8 cellular contexts compared by ENCODE assay signal in genomic region chr7:100335566-100336466, GRCh38. TPM values are rescaled to one million over a fixed set of nuclear protein-coding genes. Genes with fewer than 3 reads are reported as not detected.
DNase-seq lines count a peak whose midpoint lies in the region; ATAC-seq, FAIRE-seq and TF ChIP-seq lines count a peak whose summit lies in the region.
"Not testable (repeated sequence)": the region's sequence is repeated elsewhere in the genome, so short reads cannot be mapped to it uniquely, and the experiment has no call there.

No MANE protein-coding gene starts in this region.

- not testable (repeated sequence) for H3K4ac ChIP-seq in H1 (replicated peaks; ENCODE audit: insufficient read length, low read depth, low read length)

- not testable (repeated sequence) for H2BK120ac ChIP-seq in H1 (replicated peaks; ENCODE audit: low read depth, low read length)

- H3K27ac ChIP-seq in H1 (ENCODE audit: low read depth, low read length) = peak overlapping the region; percentile 90

- not testable (repeated sequence) for H2BK20ac ChIP-seq in H1 (ENCODE audit: low read length)

- H3K4me3 ChIP-seq in H1 (ENCODE audit: extremely low read depth in 1 of 4, insufficient read depth in 2 of 4, low read depth in 3 of 4, low read length in 4 of 4) = peak overlapping the region; percentile 67 to 76 (median 72)

- peak overlapping the region; percentile 46 to 55 for H3K4me2 ChIP-seq in H1 (ENCODE audit: insufficient read depth in 1 of 2, low read depth in 2 of 2, low read length in 2 of 2)

- H2BK15ac ChIP-seq in H1 (ENCODE audit: low read length) = peak overlapping the region; percentile 88; the same call in 1 of the 2 replicates

- TF ChIP-seq RAD21 in H1 (IDR thresholded peaks at IDR 0.05 in 1 of 2, conservative IDR thresholded peaks at IDR 0.05 in 1 of 2; ENCODE audit: low read depth in 2 of 2, low read length in 2 of 2) = not testable (repeated sequence)

- not testable (repeated sequence) for H3K9me3 ChIP-seq in H1 (ENCODE audit: insufficient read depth in 2 of 2, low read depth in 1 of 2, low read length in 1 of 2)

- H3K4me3 Mint-ChIP-seq in activated CD8-positive, alpha-beta memory T cell treated with anti-CD3 and anti-CD28 coated beads, Interleukin-2, amount 10 ng/mL, durations not matched to agents 7 days and 5 days = peak overlapping the region; percentile 98

- ATAC-seq in GM21367 (IDR thresholded peaks at IDR 0.05; ENCODE audit: unreplicated experiment) = peak; percentile 76
- ATAC-seq in activated CD8-positive, alpha-beta memory T cell treated with anti-CD3 and anti-CD28 coated beads, Interleukin-2, amount 10 ng/mL, durations not matched to agents 7 days and 5 days = peak; percentile 95

- peak overlapping the region; percentile 0 to 91 (median 71) for H3K9ac ChIP-seq in H1 (replicated peaks in 1 of 4; ENCODE audit: extremely low read depth in 1 of 4, low read depth in 3 of 4, low read length in 3 of 4)

- 0 out of 2 replicates have a peak overlapping the region, but pooled peaks have one; percentile 79 for H4K8ac ChIP-seq in H1 (ENCODE audit: extremely low read depth, insufficient read depth, low read length)

- H3K27me3 Mint-ChIP-seq in activated CD8-positive, alpha-beta memory T cell treated with anti-CD3 and anti-CD28 coated beads, Interleukin-2, amount 10 ng/mL, durations not matched to agents 7 days and 5 days = not testable (repeated sequence)

- not testable (repeated sequence) for H3K79me1 ChIP-seq in H1 (ENCODE audit: low read depth, low read length)

- H4K20me1 ChIP-seq in H1 (replicated peaks in 1 of 2; ENCODE audit: control insufficient read depth in 1 of 2, insufficient read depth in 2 of 2, low read length in 2 of 2) = not testable (repeated sequence)

- peaks cover 17% of the 10 kb centered on the region for H3K36me3 Mint-ChIP-seq in activated CD8-positive, alpha-beta memory T cell treated with anti-CD3 and anti-CD28 coated beads, Interleukin-2, amount 10 ng/mL, durations not matched to agents 7 days and 5 days

- not testable (repeated sequence) for H3K14ac ChIP-seq in H1 (ENCODE audit: insufficient read length)

- not testable (repeated sequence) for H3K23me2 ChIP-seq in H1 (ENCODE audit: low read depth, low read length)

- not testable (repeated sequence) for H2BK5ac ChIP-seq in H1 (ENCODE audit: low read depth, low read length)

- H3K23ac ChIP-seq in H1 (ENCODE audit: insufficient read length) = not testable (repeated sequence)

- WGBS in H1 (ENCODE audit: extremely low coverage in 1 of 2, insufficient coverage in 1 of 2, insufficient read length in 1 of 2, insufficient replicate concordance in 2 of 2, low coverage in 1 of 2, low lambda C conversion rate in 2 of 2, missing lambda C conversion rate in 1 of 2), 2 experiments = 1% methylated on average over 76 of the region's 85 CpGs; no CpG with 5 or more reads in 1 of the 2 experiments

- not testable (repeated sequence) for TF ChIP-seq CTCF in H1 (IDR thresholded peaks at IDR 0.05; ENCODE audit: control extremely low read depth in 1 of 3, insufficient read depth in 1 of 3, low read depth in 1 of 3, low read length in 3 of 3)

- H2AFZ ChIP-seq in H1 (ENCODE audit: low read length) = not testable (repeated sequence)

- H3K4me1 ChIP-seq in H1 (replicated peaks in 1 of 4; ENCODE audit: control insufficient read depth in 3 of 4, insufficient read depth in 4 of 4, low read length in 3 of 4) = not testable (repeated sequence)

- not testable (repeated sequence) for H3K56ac ChIP-seq in H1 (replicated peaks; ENCODE audit: insufficient read length, low read depth, low read length)

- H2AK5ac ChIP-seq in H1 (ENCODE audit: low read depth, low read length) = not testable (repeated sequence)

- not testable (repeated sequence) for H3K27me3 ChIP-seq in H1 (replicated peaks in 1 of 4; ENCODE audit: control insufficient read depth in 3 of 4, extremely low read depth in 1 of 4, insufficient read depth in 3 of 4, low read length in 3 of 4)

- H3K27ac Mint-ChIP-seq in activated CD8-positive, alpha-beta memory T cell treated with anti-CD3 and anti-CD28 coated beads, Interleukin-2, amount 10 ng/mL, durations not matched to agents 7 days and 5 days = peak overlapping the region; percentile 95

- H3K36me3 ChIP-seq in H1 (ENCODE audit: control insufficient read depth in 2 of 4, insufficient read depth in 4 of 4, low read length in 3 of 4) = peaks cover 0 to 10% (median 3%) of the 10 kb centered on the region in 4 experiments; a peak in 3 of 8 replicates

- TF ChIP-seq POLR2A in H1 (IDR thresholded peaks at IDR 0.05; ENCODE audit: control extremely low read depth in 1 of 2, low read depth in 2 of 2, low read length in 2 of 2) = peak; percentile 88 to 97

- FAIRE-seq in HTR-8/SVneo (lab: Jason Lieb, UNC); H1 (lab: Jason Lieb, UNC): not testable (repeated sequence)

- not testable (repeated sequence) for H2BK12ac ChIP-seq in H1 (ENCODE audit: low read depth, low read length)

- peak overlapping the region; percentile 81 for H4K5ac ChIP-seq in H1 (ENCODE audit: insufficient read length, low read depth, low read length)

- H3K79me2 ChIP-seq in H1 (ENCODE audit: control insufficient read depth in 1 of 2, insufficient read depth in 2 of 2, low read length in 2 of 2) = peaks cover 0 to 12% of the 10 kb centered on the region in 2 experiments; a peak in 2 of 4 replicates

- CTCF ChIA-PET in activated CD8-positive, alpha-beta memory T cell treated with anti-CD3 and anti-CD28 coated beads, Interleukin-2, amount 10 ng/mL, durations not matched to agents 7 days and 5 days (lab: Charles Lee) = interaction anchor here (1.4 kb wide), 1 partner anchor 9 kb away, joined by 5 read pairs; no protein-coding TSS in a partner anchor
- CTCF ChIA-PET in H1 (lab: Charles Lee; ENCODE audit: partially characterized antibody) = interaction anchor here (0.6 to 1.5 kb wide), 2 partner anchors 9 to 154 kb away, joined by 3 to 6 read pairs; no protein-coding TSS in a partner anchor

- DNase-seq in COR-L47 (lab: John Stamatoyannopoulos, UW) (peak; percentile 88), HTR-8/SVneo (ENCODE audit: insufficient read length, low spot score) (peak; percentile 71), NOMO-1 treated with DMSO at 0.1 percent for 48 hours (lab: John Stamatoyannopoulos, UW; ENCODE audit: unreplicated experiment) (peak; percentile 95), H1 (ENCODE audit: low read depth in 1 of 2, low spot score in 2 of 2) (peak; percentile 44 to 92), mesenteric fat pad (ENCODE audit: low spot score) (peak; percentile 97)
- DNase-seq in activated CD8-positive, alpha-beta memory T cell treated with anti-CD3 and anti-CD28 coated beads, Interleukin-2, amount 10 ng/mL, durations not matched to agents 7 days and 5 days = peak; percentile 94
- DNase-seq in stimulated activated CD8-positive, alpha-beta memory T cell treated with anti-CD3 and anti-CD28 coated beads, Interleukin-15, amount 100 ng/mL, for 1 hour (ENCODE audit: low read depth) = peak; percentile 62

- H3K18ac ChIP-seq in H1 (ENCODE audit: extremely low read depth, low read length) = peak overlapping the region; percentile 71

- H3K9me3 Mint-ChIP-seq in activated CD8-positive, alpha-beta memory T cell treated with anti-CD3 and anti-CD28 coated beads, Interleukin-2, amount 10 ng/mL, durations not matched to agents 7 days and 5 days (ENCODE audit: low read depth) = not testable (repeated sequence)

- TF ChIP-seq EP300 in H1 (IDR thresholded peaks at IDR 0.05; ENCODE audit: borderline replicate concordance in 1 of 2, low read depth in 2 of 2, low read length in 2 of 2) = not testable (repeated sequence)

- POLR2A ChIA-PET in H1 (lab: Charles Lee; ENCODE audit: partially characterized antibody) = interaction anchor here (0.6 to 1.6 kb wide), 6 partner anchors 23 to 366 kb away, joined by 3 to 4 read pairs (median 3); partner anchors contain the start of gene ZCWPW1

- peaks cover 29% of the 10 kb centered on the region for H3K4me1 Mint-ChIP-seq in activated CD8-positive, alpha-beta memory T cell treated with anti-CD3 and anti-CD28 coated beads, Interleukin-2, amount 10 ng/mL, durations not matched to agents 7 days and 5 days

- H4K91ac ChIP-seq in H1 (replicated peaks; ENCODE audit: insufficient read length, low read length) = not testable (repeated sequence)

RNA-seq across cellular contexts. Expression of gene PILRB, which starts 22.1 kb away (rescaled TPM):
- 10 to 100 TPM; 46.0 to 67.8 TPM for total RNA-seq in activated CD8-positive, alpha-beta memory T cell treated with anti-CD3 and anti-CD28 coated beads, Interleukin-2, amount 10 ng/mL, durations not matched to agents 7 days and 5 days
- total RNA-seq in H1 (2021; fragmentation: NEBNext Ultra II Directional; extraction: Animal tissue kit (Norgen Biotek cat#: 25700)) = 32.2 and 34.4 TPM in 2 replicates
- polyA plus RNA-seq in H1 (2011; rRNA removed) = 49.9 and 66.4 TPM in 2 replicates
- 79.7 TPM for polyA plus RNA-seq in H1 (2011; cell fraction: cytosol; rRNA removed)
- polyA plus RNA-seq in H1 (2011; cell fraction: nucleus; rRNA removed) = 359 TPM
- polyA plus RNA-seq in H1 (2012, experiment 1 of 2) = 30.1 to 49.2 TPM (median 44.8 TPM) in 4 replicates
- polyA plus RNA-seq in H1 (2012, experiment 2 of 2) = 16.2 TPM
- 22.7 TPM for polyA plus RNA-seq in H1 (2013, experiment 1 of 2)
- polyA plus RNA-seq in H1 (2013, experiment 2 of 2) = 18.3 TPM
- 16.8 and 26.5 TPM in 2 replicates for polyA minus RNA-seq in H1 (2011; rRNA and poly(A)+ RNA removed)
- 7.7 TPM for polyA minus RNA-seq in H1 (2011; cell fraction: cytosol; rRNA and poly(A)+ RNA removed)
- 50.2 TPM for polyA minus RNA-seq in H1 (2011; cell fraction: nucleus; rRNA and poly(A)+ RNA removed)
- 32.1 TPM for total RNA-seq in mesenteric fat pad

RNA-seq across cellular contexts. Expression of gene SPDYE3, which starts 28.3 kb away (rescaled TPM):
- not detected for total RNA-seq in activated CD8-positive, alpha-beta memory T cell treated with anti-CD3 and anti-CD28 coated beads, Interleukin-2, amount 10 ng/mL, durations not matched to agents 7 days and 5 days
- not detected in 2 replicates for total RNA-seq in H1 (2021; fragmentation: NEBNext Ultra II Directional; extraction: Animal tissue kit (Norgen Biotek cat#: 25700))
- not detected in 2 replicates for polyA plus RNA-seq in H1 (2011; rRNA removed)
- not detected for polyA plus RNA-seq in H1 (2011; cell fraction: cytosol; rRNA removed)
- not detected for polyA plus RNA-seq in H1 (2011; cell fraction: nucleus; rRNA removed)
- 2.3 to 3.4 TPM (median 2.5 TPM) in 4 replicates for polyA plus RNA-seq in H1 (2012, experiment 1 of 2)
- 1.9 TPM for polyA plus RNA-seq in H1 (2012, experiment 2 of 2)
- polyA plus RNA-seq in H1 (2013, experiment 1 of 2) = not detected
- polyA plus RNA-seq in H1 (2013, experiment 2 of 2) = not detected
- not detected in 2 replicates for polyA minus RNA-seq in H1 (2011; rRNA and poly(A)+ RNA removed)
- polyA minus RNA-seq in H1 (2011; cell fraction: cytosol; rRNA and poly(A)+ RNA removed) = not detected
- not detected for polyA minus RNA-seq in H1 (2011; cell fraction: nucleus; rRNA and poly(A)+ RNA removed)
- not detected for total RNA-seq in mesenteric fat pad

RNA-seq across cellular contexts. Expression of gene PILRA, which starts 37.5 kb away (rescaled TPM):
- 1 to 10 TPM; 1.3 to 3.4 TPM for total RNA-seq in activated CD8-positive, alpha-beta memory T cell treated with anti-CD3 and anti-CD28 coated beads, Interleukin-2, amount 10 ng/mL, durations not matched to agents 7 days and 5 days
- total RNA-seq in H1 (2021; fragmentation: NEBNext Ultra II Directional; extraction: Animal tissue kit (Norgen Biotek cat#: 25700)) = 7.3 and 7.6 TPM in 2 replicates
- 10.6 and 14.6 TPM in 2 replicates for polyA plus RNA-seq in H1 (2011; rRNA removed)
- polyA plus RNA-seq in H1 (2011; cell fraction: cytosol; rRNA removed) = 10.5 TPM
- polyA plus RNA-seq in H1 (2011; cell fraction: nucleus; rRNA removed) = 28.5 TPM
- polyA plus RNA-seq in H1 (2012, experiment 1 of 2) = 4.3 to 10.2 TPM (median 6.3 TPM) in 4 replicates
- polyA plus RNA-seq in H1 (2012, experiment 2 of 2) = 1.2 TPM
- 4.1 TPM for polyA plus RNA-seq in H1 (2013, experiment 1 of 2)
- polyA plus RNA-seq in H1 (2013, experiment 2 of 2) = 3.1 TPM
- 1.5 and 3.7 TPM in 2 replicates for polyA minus RNA-seq in H1 (2011; rRNA and poly(A)+ RNA removed)
- not detected for polyA minus RNA-seq in H1 (2011; cell fraction: cytosol; rRNA and poly(A)+ RNA removed)
- polyA minus RNA-seq in H1 (2011; cell fraction: nucleus; rRNA and poly(A)+ RNA removed) = 8.8 TPM
- total RNA-seq in mesenteric fat pad = 14.5 TPM

Comparison
In these comparisons a context has a peak if more than half of its experiments do, and no peak if none do; other contexts are left out.
1. Peak in every context shown above with its lines: DNase-seq, ATAC-seq, H3K4me3 ChIP-seq and H3K27ac ChIP-seq.